ENCODE assay signal across 21 cellular contexts in genomic region chr15:37057831-37058230, GRCh38. TPM values are rescaled to one million over a fixed set of nuclear protein-coding genes. Genes with fewer than 3 reads are reported as not detected.
A peak's percentile ranks its signal among the peaks of the same experiment; 100 is the strongest.
DNase-seq lines count a peak whose midpoint lies in the region; TF ChIP-seq lines count a peak whose summit lies in the region.
"Had no signal": no experiment of that assay in that cellular context is flagged by ENCODE, and none has a peak within 500 bp of the region (broad histone marks: within the 10 kb centered on the region; RNA-seq: fewer than 3 reads in every experiment).

No MANE protein-coding gene starts in this region.

- in situ Hi-C loops in brain microvascular endothelial cell (cut with HindIII; ENCODE audit: low pct_ligation_motif_present, low sequenced_read_pairs): no loop called here

- H3K4ac ChIP-seq in mesendoderm (ENCODE audit: low read depth, low read length): no peak overlapping the region

- no peak overlapping the region for H3K9ac ChIP-seq in mesendoderm (ENCODE audit: low read length)

- WGBS in mesendoderm (ENCODE audit: extremely low coverage, insufficient coverage, low lambda C conversion rate): no CpG with 5 or more reads among the region's 9 CpGs

- H3K27me3 ChIP-seq in brain microvascular endothelial cell (replicated peaks) (no peaks in the 10 kb centered on the region), mesendoderm (ENCODE audit: insufficient read depth, low read length, poor library complexity) (no peaks in the 10 kb centered on the region)
- H3K27me3 ChIP-seq: upper lobe of left lung had no signal

- no peaks in the 10 kb centered on the region for H3K79me1 ChIP-seq in mesendoderm (ENCODE audit: low read length)

- H3K4me2 ChIP-seq in mesendoderm (ENCODE audit: low read length): no peak overlapping the region

- H2AK5ac ChIP-seq in mesendoderm (ENCODE audit: low read length): no peak overlapping the region

- no peak overlapping the region for H2BK5ac ChIP-seq in mesendoderm (ENCODE audit: low read length)

- peak overlapping the region; percentile 36 for H2BK15ac ChIP-seq in mesendoderm (replicated peaks; ENCODE audit: low read depth)

- H3K18ac ChIP-seq in mesendoderm (ENCODE audit: low read length): no peak overlapping the region

- no peak overlapping the region for H3K23ac ChIP-seq in mesendoderm (ENCODE audit: low read length)

- no peaks in the 10 kb centered on the region for H3K79me2 ChIP-seq in mesendoderm (ENCODE audit: control insufficient read depth, insufficient read depth, low read length)

- H3K56ac ChIP-seq in mesendoderm (ENCODE audit: low read length): no peak overlapping the region

- H3K36me3 ChIP-seq in brain microvascular endothelial cell (replicated peaks): no peaks in the 10 kb centered on the region
- H3K36me3 ChIP-seq in mesendoderm (ENCODE audit: control insufficient read depth, insufficient read depth, low read length): no peaks in the 10 kb centered on the region
- H3K36me3 ChIP-seq: prostate gland had no signal

- TF ChIP-seq CTCF in brain microvascular endothelial cell (IDR thresholded peaks at IDR 0.05; ENCODE audit: low read depth, low read length, missing control alignments) (no peak), coronary artery (IDR thresholded peaks at IDR 0.05) (no peak)

- DNase-seq in NCI-H748 (lab: John Stamatoyannopoulos, UW; ENCODE audit: unreplicated experiment): peak; percentile 9
- DNase-seq in NCI-H748 treated with DMSO at 0.1 percent for 48 hours (lab: John Stamatoyannopoulos, UW): no peak
- DNase-seq in brain microvascular endothelial cell: no peak
- DNase-seq in mesendoderm: no peak
- peak; percentile 50 for DNase-seq in retina
- DNase-seq in DMS153 treated with DMSO at 0.1 percent for 48 hours (lab: John Stamatoyannopoulos, UW; ENCODE audit: unreplicated experiment): no peak
- DNase-seq in coronary artery (ENCODE audit: low spot score): no peak
- DNase-seq in NOMO-1 treated with dmso at 0.1 percent for 144 hours (lab: John Stamatoyannopoulos, UW; ENCODE audit: unreplicated experiment): no peak
- DNase-seq: activated CD4-positive, alpha-beta T cell treated with anti-CD3 and anti-CD28 coated beads for 4 hours; aorta; hypothalamus; MM.1S; naive thymus-derived CD4-positive, alpha-beta T cell; NCI-H1436; NCI-H82; PC-3; stimulated activated CD4-positive, alpha-beta T cell treated with anti-CD3 and anti-CD28 coated beads, Interleukin-4, amount 100 ng/mL, for 24 hours; upper lobe of left lung had no signal

- H3K4me3 ChIP-seq in brain microvascular endothelial cell (ENCODE audit: low read depth, low read length) (no peak overlapping the region), mesendoderm (ENCODE audit: low read length) (no peak overlapping the region), coronary artery (no peak overlapping the region)
- H3K4me3 ChIP-seq: prostate gland, upper lobe of left lung had no signal

- H4K8ac ChIP-seq in mesendoderm (ENCODE audit: low read depth, low read length): no peak overlapping the region

- peak overlapping the region; percentile 83 for H3K27ac ChIP-seq in brain microvascular endothelial cell
- H3K27ac ChIP-seq in mesendoderm (ENCODE audit: low read depth, low read length): no peak overlapping the region
- no peak overlapping the region for H3K27ac ChIP-seq in coronary artery
- H3K27ac ChIP-seq: 22Rv1, HL-60, prostate gland had no signal

- H4K5ac ChIP-seq in mesendoderm (ENCODE audit: low read length): no peak overlapping the region

- no peak overlapping the region for H2BK120ac ChIP-seq in mesendoderm (ENCODE audit: low read depth, low read length)

- no peaks in the 10 kb centered on the region for H3K4me1 ChIP-seq in mesendoderm (ENCODE audit: control insufficient read depth, low read depth, low read length)
- H3K4me1 ChIP-seq: prostate gland had no signal

RNA-seq across cellular contexts. Expression of gene MEIS2, which starts 42.5 kb away (rescaled TPM):
- 0.14 TPM for polyA plus RNA-seq in mesendoderm (2013, experiment 1 of 2)
- polyA plus RNA-seq in mesendoderm (2013, experiment 2 of 2): 0.20 TPM
- polyA plus RNA-seq: naive thymus-derived CD4-positive, alpha-beta T cell had no signal

Comparison
In these comparisons a context has a peak if more than half of its experiments do, and no peak if none do; other contexts are left out.
1. DNase-seq: peak in NCI-H748 (single experiment) and retina (single experiment); none in NCI-H748 treated with DMSO at 0.1 percent for 48 hours (single experiment), brain microvascular endothelial cell (single experiment), mesendoderm (single experiment), DMS153 treated with DMSO at 0.1 percent for 48 hours (single experiment), coronary artery (single experiment) and NOMO-1 treated with dmso at 0.1 percent for 144 hours (single experiment).